In genomic region chr6:137982418-137983189, GRCh38 we compare ENCODE assay signal across 25 cellular contexts.
A peak's percentile ranks its signal among the peaks of the same experiment; 100 is the strongest.
DNase-seq lines count a peak whose midpoint lies in the region; ATAC-seq and TF ChIP-seq lines count a peak whose summit lies in the region.
"Had no signal": no experiment of that assay in that cellular context is flagged by ENCODE, and none has a peak within 500 bp of the region (broad histone marks: within the 10 kb centered on the region; RNA-seq: fewer than 3 reads in every experiment).

No MANE protein-coding gene starts in this region.

- peaks cover 0 to 2% (median 0%) of the 10 kb centered on the region in 6 donors for H3K9me3 Mint-ChIP-seq in immature natural killer cell
- H3K9me3 Mint-ChIP-seq in stimulated activated effector memory CD8-positive, alpha-beta T cell treated with anti-CD3 and anti-CD28 coated beads, Interleukin-12 subunit alpha, Interleukin-12 subunit beta, amount 100 ng/mL, for 72 hours, result no peaks in the 10 kb centered on the region
- H3K9me3 Mint-ChIP-seq: activated T-helper 2 cell treated with anti-CD3 and anti-CD28 coated beads, Interferon-gamma antibody, Interleukin-2, Interleukin-4, amounts not matched to agents 10 μg/mL and 5 μg/mL and 100 μg/mL, durations not matched to agents 14 hours and 24 hours and 36 hours; dendritic cell treated with granulocyte-macrophage colony-stimulating factor and Interleukin-4, amounts not matched to agents 40 ng/mL and 50 ng/mL, for 4 days had no signal

- DNase-seq in activated effector memory CD4-positive, alpha-beta T cell treated with Interleukin-2 at 50 U/mL for 16 hours, result peak; percentile 21
- DNase-seq in activated effector memory CD4-positive, alpha-beta T cell treated with anti-CD3 and anti-CD28 coated beads, Interleukin-2, amount 50 U/mL, for 16 hours, result no peak
- peak; percentile 4 for DNase-seq in T-helper 22 cell (ENCODE audit: low read depth)
- peak; percentile 38 to 57 (median 56) for DNase-seq in immature natural killer cell
- no peak for DNase-seq in stimulated activated effector memory CD8-positive, alpha-beta T cell treated with anti-CD3 and anti-CD28 coated beads, Interleukin-12 subunit alpha, Interleukin-12 subunit beta, amount 100 ng/mL, for 72 hours (ENCODE audit: low spot score in 2 of 2)
- DNase-seq in hepatocyte (ENCODE audit: low spot score), result no peak
- DNase-seq: activated CD4-positive, alpha-beta T cell treated with anti-CD3 and anti-CD28 coated beads, Interleukin-2, amount 10 ng/mL, durations not matched to agents 24 days and 14 days; activated CD8-positive, alpha-beta memory T cell treated with anti-CD3 and anti-CD28 coated beads, Interleukin-2, amount 10 ng/mL, durations not matched to agents 7 days and 5 days; activated naive CD8-positive, alpha-beta T cell treated with anti-CD3 and anti-CD28 coated beads, Interleukin-2, amount 10 ng/mL, durations not matched to agents 7 days and 5 days; caudate nucleus; DND-41; NCI-H1417; NCI-H2081; NCI-H748 treated with DMSO at 0.1 percent for 48 hours; nucleus accumbens; stomach; thyroid gland had no signal

- peak overlapping the region in 5 of 6 donors; percentile 21 to 79 (median 47) for H3K27ac Mint-ChIP-seq in immature natural killer cell
- no peak overlapping the region for H3K27ac Mint-ChIP-seq in stimulated activated effector memory CD8-positive, alpha-beta T cell treated with anti-CD3 and anti-CD28 coated beads, Interleukin-12 subunit alpha, Interleukin-12 subunit beta, amount 100 ng/mL, for 72 hours
- H3K27ac Mint-ChIP-seq: activated CD4-positive, alpha-beta T cell treated with anti-CD3 and anti-CD28 coated beads, Interleukin-2, amount 10 ng/mL, durations not matched to agents 24 days and 14 days; activated CD8-positive, alpha-beta memory T cell treated with anti-CD3 and anti-CD28 coated beads, Interleukin-2, amount 10 ng/mL, durations not matched to agents 7 days and 5 days; activated naive CD8-positive, alpha-beta T cell treated with anti-CD3 and anti-CD28 coated beads, Interleukin-2, amount 10 ng/mL, durations not matched to agents 7 days and 5 days; activated T-helper 2 cell treated with anti-CD3 and anti-CD28 coated beads, Interferon-gamma antibody, Interleukin-2, Interleukin-4, amounts not matched to agents 10 μg/mL and 5 μg/mL and 100 μg/mL, durations not matched to agents 14 hours and 24 hours and 36 hours; dendritic cell treated with granulocyte-macrophage colony-stimulating factor and Interleukin-4, amounts not matched to agents 40 ng/mL and 50 ng/mL, for 4 days had no signal

- no peak for TF ChIP-seq EP300 in gastroesophageal sphincter (IDR thresholded peaks at IDR 0.05)

- no peak overlapping the region for H2AFZ ChIP-seq in hepatocyte

- no peaks in the 10 kb centered on the region for H3K27me3 ChIP-seq in gastroesophageal sphincter
- H3K27me3 ChIP-seq in hepatocyte, result no peaks in the 10 kb centered on the region
- H3K27me3 ChIP-seq: BLaER1, stomach, thyroid gland had no signal

- no peak for TF ChIP-seq CTCF in gastroesophageal sphincter (IDR thresholded peaks at IDR 0.05)
- no peak for TF ChIP-seq CTCF in hepatocyte (IDR thresholded peaks at IDR 0.05; ENCODE audit: poor library complexity)

- H3K36me3 ChIP-seq in gastroesophageal sphincter (no peaks in the 10 kb centered on the region), hepatocyte (replicated peaks; ENCODE audit: insufficient read depth, low read depth) (no peaks in the 10 kb centered on the region)
- H3K36me3 ChIP-seq: BLaER1, HAP-1, stomach, thyroid gland had no signal

- H3K27me3 Mint-ChIP-seq in immature natural killer cell (ENCODE audit: low read depth in 3 of 3), result peaks cover 0 to 4% (median 2%) of the 10 kb centered on the region in 3 donors

- H3K36me3 Mint-ChIP-seq in immature natural killer cell, result peaks cover 0 to 9% (median 0%) of the 10 kb centered on the region in 3 donors
- no peaks in the 10 kb centered on the region for H3K36me3 Mint-ChIP-seq in stimulated activated effector memory CD8-positive, alpha-beta T cell treated with anti-CD3 and anti-CD28 coated beads, Interleukin-12 subunit alpha, Interleukin-12 subunit beta, amount 100 ng/mL, for 72 hours
- H3K36me3 Mint-ChIP-seq: activated naive CD8-positive, alpha-beta T cell treated with anti-CD3 and anti-CD28 coated beads, Interleukin-2, amount 10 ng/mL, durations not matched to agents 7 days and 5 days had no signal

- 35 to 55% methylated on average over 4 to 10 of the region's 12 CpGs for WGBS in gastroesophageal sphincter (ENCODE audit: low coverage in 1 of 2), 2 donors
- WGBS in hepatocyte (ENCODE audit: low lambda C conversion rate, missing lambda C conversion rate), result 65% methylated on average over 12 of the region's 12 CpGs

- no peaks in the 10 kb centered on the region for H4K20me1 ChIP-seq in hepatocyte (ENCODE audit: insufficient read depth, poor library complexity, severe bottlenecking)
- H4K20me1 ChIP-seq: BLaER1 had no signal

- no peak overlapping the region for H3K4me3 ChIP-seq in gastroesophageal sphincter
- no peak overlapping the region for H3K4me3 ChIP-seq in hepatocyte
- H3K4me3 ChIP-seq: BLaER1, HAP-1, stomach, thyroid gland had no signal

- H3K4me2 ChIP-seq in hepatocyte, result no peak overlapping the region
- H3K4me2 ChIP-seq: BLaER1 had no signal

- peak; percentile 73 for ATAC-seq in stimulated activated effector memory CD8-positive, alpha-beta T cell treated with anti-CD3 and anti-CD28 coated beads, Interleukin-12 subunit alpha, Interleukin-12 subunit beta, amount 100 ng/mL, for 72 hours
- ATAC-seq in gastroesophageal sphincter (no peak), HG02938 (IDR thresholded peaks at IDR 0.05; ENCODE audit: unreplicated experiment) (no peak)
- ATAC-seq: activated CD8-positive, alpha-beta memory T cell treated with anti-CD3 and anti-CD28 coated beads, Interleukin-2, amount 10 ng/mL, durations not matched to agents 7 days and 5 days had no signal

- no peak for TF ChIP-seq POLR2A in gastroesophageal sphincter (IDR thresholded peaks at IDR 0.05)

- H3K79me2 ChIP-seq in hepatocyte, result no peaks in the 10 kb centered on the region

- H3K9me3 ChIP-seq in gastroesophageal sphincter, result no peaks in the 10 kb centered on the region
- no peaks in the 10 kb centered on the region for H3K9me3 ChIP-seq in hepatocyte (ENCODE audit: low read depth)
- H3K9me3 ChIP-seq: BLaER1, HAP-1, stomach, thyroid gland had no signal

- H3K4me1 Mint-ChIP-seq in immature natural killer cell, result peaks cover 10 to 11% of the 10 kb centered on the region in 2 donors
- H3K4me1 Mint-ChIP-seq in stimulated activated effector memory CD8-positive, alpha-beta T cell treated with anti-CD3 and anti-CD28 coated beads, Interleukin-12 subunit alpha, Interleukin-12 subunit beta, amount 100 ng/mL, for 72 hours, result peaks cover 24% of the 10 kb centered on the region

- no peaks in the 10 kb centered on the region for H3K9me2 ChIP-seq in hepatocyte (replicated peaks; ENCODE audit: insufficient read depth)

- peak overlapping the region in 1 of 5 donors; percentile 2 for H3K4me3 Mint-ChIP-seq in immature natural killer cell
- H3K4me3 Mint-ChIP-seq in stimulated activated effector memory CD8-positive, alpha-beta T cell treated with anti-CD3 and anti-CD28 coated beads, Interleukin-12 subunit alpha, Interleukin-12 subunit beta, amount 100 ng/mL, for 72 hours, result peak overlapping the region; percentile 33
- H3K4me3 Mint-ChIP-seq: activated CD4-positive, alpha-beta T cell treated with anti-CD3 and anti-CD28 coated beads, Interleukin-2, amount 10 ng/mL, durations not matched to agents 24 days and 14 days; activated CD8-positive, alpha-beta memory T cell treated with anti-CD3 and anti-CD28 coated beads, Interleukin-2, amount 10 ng/mL, durations not matched to agents 7 days and 5 days; activated naive CD8-positive, alpha-beta T cell treated with anti-CD3 and anti-CD28 coated beads, Interleukin-2, amount 10 ng/mL, durations not matched to agents 7 days and 5 days; dendritic cell treated with granulocyte-macrophage colony-stimulating factor and Interleukin-4, amounts not matched to agents 40 ng/mL and 50 ng/mL, for 4 days had no signal

- H3K4me1 ChIP-seq in gastroesophageal sphincter (no peaks in the 10 kb centered on the region), hepatocyte (ENCODE audit: insufficient read depth) (peaks cover 6% of the 10 kb centered on the region)
- H3K4me1 ChIP-seq: HAP-1, thyroid gland had no signal

- no peak overlapping the region for H3K27ac ChIP-seq in gastroesophageal sphincter
- no peak overlapping the region for H3K27ac ChIP-seq in hepatocyte
- H3K27ac ChIP-seq: BLaER1, RWPE1, stomach, thyroid gland, VCaP had no signal

Comparison
In these comparisons a context has a peak if more than half of its experiments do, and no peak if none do; other contexts are left out.
1. DNase-seq: peak in activated effector memory CD4-positive, alpha-beta T cell treated with Interleukin-2 at 50 U/mL for 16 hours (single experiment), T-helper 22 cell (single experiment) and immature natural killer cell (3 of 3); none in activated effector memory CD4-positive, alpha-beta T cell treated with anti-CD3 and anti-CD28 coated beads, Interleukin-2, amount 50 U/mL, for 16 hours (single experiment), stimulated activated effector memory CD8-positive, alpha-beta T cell treated with anti-CD3 and anti-CD28 coated beads, Interleukin-12 subunit alpha, Interleukin-12 subunit beta, amount 100 ng/mL, for 72 hours (0 of 2) and hepatocyte (single experiment).